In the genomic region with DNA sequence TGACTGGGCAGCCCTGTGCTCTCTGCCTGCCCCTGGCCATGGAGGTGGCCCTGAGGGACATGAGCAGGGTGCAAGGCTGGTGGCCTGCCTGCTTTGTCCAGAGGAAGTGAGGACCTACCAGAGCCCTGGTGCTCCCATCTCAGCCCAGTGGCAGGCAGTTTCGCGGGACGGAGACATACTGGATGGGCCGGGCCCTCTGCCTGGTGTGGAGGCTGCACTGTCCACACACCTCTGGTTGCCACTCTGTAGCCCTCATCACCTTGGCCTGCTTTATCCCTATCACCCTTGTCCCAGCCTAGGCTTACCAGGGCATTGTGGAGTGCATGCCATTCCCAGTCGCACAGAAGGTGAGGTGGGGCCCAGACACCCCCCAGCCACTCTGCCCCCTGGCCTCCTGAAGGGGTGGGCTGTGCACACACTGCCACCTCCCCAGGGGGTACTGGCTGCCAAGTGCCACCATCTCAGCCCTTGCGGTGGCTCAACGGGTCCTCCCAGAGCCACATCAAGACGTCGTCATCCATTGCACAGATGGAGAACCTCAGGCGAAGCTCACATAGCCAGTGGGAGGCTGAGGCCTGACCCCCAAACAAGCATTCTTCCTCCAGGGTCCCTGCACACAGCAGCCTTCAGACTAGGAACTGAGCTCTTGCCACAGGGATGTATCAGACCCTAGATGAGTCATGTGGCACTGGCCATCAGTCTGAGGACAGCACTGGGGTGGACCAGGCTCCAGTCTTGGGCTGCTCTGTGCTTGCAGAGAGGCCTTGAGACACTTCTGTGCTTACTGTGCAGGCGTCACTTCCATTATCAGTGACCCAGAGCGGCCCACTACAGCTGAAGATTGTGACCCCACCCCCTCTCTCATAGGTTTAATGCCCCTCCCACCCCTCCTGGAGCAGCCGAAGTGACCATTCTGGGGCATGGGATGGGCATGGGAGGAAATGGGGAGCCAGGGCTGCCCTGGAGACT, we compare ENCODE assay signal across 1 cellular context.
TF ChIP-seq lines count a peak whose summit lies in the region.

No MANE protein-coding gene starts in this region.

TF ChIP-seq in K562, 482 proteins besides CTCF, POLR2A, EP300 and RAD21:
- no peak for TF ChIP-seq ZEB2 (IDR thresholded peaks at IDR 0.05)
